In genomic region chr6:160733045-160733646, GRCh38 we compare ENCODE assay signal across 8 cellular contexts. TPM values are rescaled to one million over a fixed set of nuclear protein-coding genes. Genes with fewer than 3 reads are reported as not detected.
DNase-seq lines count a peak whose midpoint lies in the region; ATAC-seq and FAIRE-seq lines count a peak whose summit lies in the region.

No MANE protein-coding gene starts in this region.

- H2BK5ac ChIP-seq in mesenchymal stem cell (ENCODE audit: low read depth, low read length, poor library complexity, severe bottlenecking): no peak overlapping the region

- H3K9me3 ChIP-seq in mesenchymal stem cell (ENCODE audit: control insufficient read depth, low read length): no peaks in the 10 kb centered on the region

- H3K4me3 ChIP-seq in mesenchymal stem cell (ENCODE audit: insufficient read depth in 1 of 2, low read depth in 1 of 2, low read length in 2 of 2): no peak overlapping the region

- ATAC-seq in GM21576 (IDR thresholded peaks at IDR 0.05; ENCODE audit: unreplicated experiment): peak; percentile 76

- no peak overlapping the region for H4K8ac ChIP-seq in mesenchymal stem cell (ENCODE audit: low read length)

- DNase-seq in activated effector memory CD4-positive, alpha-beta T cell treated with anti-CD3 and anti-CD28 coated beads, Interleukin-2, amount 50 U/mL, for 16 hours: peak; percentile 66
- no peak for DNase-seq in activated effector memory CD4-positive, alpha-beta T cell treated with Interleukin-2 at 50 U/mL for 16 hours
- DNase-seq in HT-29 (ENCODE audit: low spot score): peak; percentile 68
- peak; percentile 11 for DNase-seq in RCC 7860 (ENCODE audit: low spot score)
- peak; percentile 13 to 14 for DNase-seq in dermis microvascular lymphatic vessel endothelial cell (ENCODE audit: low read depth in 2 of 2)
- DNase-seq in mesenchymal stem cell: peak; percentile 10
- DNase-seq in urothelium cell line (ENCODE audit: low spot score): peak; percentile 38

- H3K79me1 ChIP-seq in mesenchymal stem cell (replicated peaks; ENCODE audit: low read length, poor library complexity, severe bottlenecking): no peaks in the 10 kb centered on the region

- H2BK12ac ChIP-seq in mesenchymal stem cell (ENCODE audit: low read length in 2 of 2): no peak overlapping the region

- H3K14ac ChIP-seq in mesenchymal stem cell (ENCODE audit: low read length in 2 of 2): no peak overlapping the region

- no peak overlapping the region for H3K4ac ChIP-seq in mesenchymal stem cell (ENCODE audit: low read depth in 1 of 2, low read length in 2 of 2)

- H2AFZ ChIP-seq in mesenchymal stem cell (ENCODE audit: low read depth, low read length): no peak overlapping the region

- peaks cover 0 to 5% of the 10 kb centered on the region in 2 experiments for H3K27me3 ChIP-seq in mesenchymal stem cell (ENCODE audit: control insufficient read depth in 1 of 2, insufficient read depth in 1 of 2, low read length in 2 of 2)

- no peak overlapping the region for H3K27ac ChIP-seq in mesenchymal stem cell (ENCODE audit: low read length, poor library complexity, severe bottlenecking)

- H3K18ac ChIP-seq in mesenchymal stem cell (ENCODE audit: low read depth in 1 of 2, low read length in 2 of 2): no peak overlapping the region

- no peak overlapping the region for H3K9ac ChIP-seq in mesenchymal stem cell (ENCODE audit: low read length)

- H3K4me2 ChIP-seq in mesenchymal stem cell (ENCODE audit: low read length, poor library complexity, severe bottlenecking): no peak overlapping the region

- H3K36me3 ChIP-seq in mesenchymal stem cell (ENCODE audit: control insufficient read depth in 1 of 2, insufficient read depth in 2 of 2, low read depth in 1 of 2, low read length in 2 of 2): no peaks in the 10 kb centered on the region

- no peak overlapping the region for H2BK120ac ChIP-seq in mesenchymal stem cell (ENCODE audit: low read depth, low read length)

- 32% methylated on average over 7 of the region's 8 CpGs for whole genome bisulfite sequencing in mesenchymal stem cell

- H2AK5ac ChIP-seq in mesenchymal stem cell (ENCODE audit: low read length, severe bottlenecking): no peak overlapping the region

- no peak overlapping the region for H4K91ac ChIP-seq in mesenchymal stem cell (ENCODE audit: low read length)

- no peak overlapping the region for H3K23ac ChIP-seq in mesenchymal stem cell (ENCODE audit: low read length in 2 of 2)

- H2BK15ac ChIP-seq in mesenchymal stem cell (ENCODE audit: low read depth, poor library complexity, severe bottlenecking): no peak overlapping the region

- no peaks in the 10 kb centered on the region for H3K4me1 ChIP-seq in mesenchymal stem cell (ENCODE audit: control insufficient read depth, insufficient read depth, low read depth, low read length)

- no peak for FAIRE-seq in RCC 7860 (lab: Jason Lieb, UNC)
- FAIRE-seq in urothelium cell line (lab: Jason Lieb, UNC): no peak

RNA-seq across cellular contexts. Expression of gene PLG, which starts 31.1 kb away (rescaled TPM):
- total RNA-seq in HT-29 (2014; rRNA removed; shearing (Covaris generic)): not detected in 2 replicates
- not detected in 2 replicates for total RNA-seq in dermis microvascular lymphatic vessel endothelial cell
- not detected for polyA plus RNA-seq in mesenchymal stem cell (2013, experiment 1 of 2)
- polyA plus RNA-seq in mesenchymal stem cell (2013, experiment 2 of 2): not detected
